In the genomic region with DNA sequence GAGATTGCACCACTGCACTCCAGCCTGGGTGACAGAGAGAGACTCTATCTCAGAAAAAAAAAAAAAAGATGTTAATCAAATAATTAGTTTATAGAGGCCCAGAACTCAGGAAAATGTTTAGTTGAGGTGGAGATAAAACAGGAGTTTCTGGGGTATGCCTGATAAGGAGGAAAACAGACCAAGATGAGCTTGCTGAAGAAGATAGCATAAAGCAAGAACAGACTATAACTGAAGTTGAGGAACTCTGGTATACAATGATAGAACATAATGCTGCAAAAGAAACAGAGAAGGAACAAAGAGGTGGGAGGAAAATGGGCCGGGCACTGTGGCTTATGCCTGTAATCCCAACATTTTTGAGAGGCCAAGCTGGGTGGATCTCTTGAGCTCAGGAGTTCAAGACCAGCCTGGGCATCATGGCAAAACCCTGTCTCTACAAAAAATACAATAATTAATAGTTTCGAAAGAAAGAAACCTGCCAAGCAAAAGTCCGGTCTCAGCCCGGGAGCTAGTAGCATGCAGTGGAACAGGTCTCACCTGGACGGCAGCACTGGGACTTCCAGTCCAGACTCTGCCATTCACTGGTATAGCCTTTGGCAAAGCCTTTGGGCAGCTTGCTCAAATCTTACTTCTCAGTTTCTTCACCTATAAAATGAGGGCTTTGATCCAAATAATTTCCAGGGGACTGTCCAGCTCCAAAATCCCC, we compare ENCODE assay signal across 1 cellular context.
TF ChIP-seq lines count a peak whose summit lies in the region.

No MANE protein-coding gene starts in this region.

TF ChIP-seq in SK-N-SH, 30 proteins besides CTCF, POLR2A, EP300 and RAD21:
- peak; percentile 55; the same call in 1 of the 2 replicates for TF ChIP-seq GATA2 (CRISPR knock-in tag; IDR thresholded peaks at IDR 0.05)
- TF ChIP-seq NFIC (IDR thresholded peaks at IDR 0.05; ENCODE audit: borderline replicate concordance) = no peak
